Comparison of ENCODE assay signal across 7 cellular contexts in genomic region chr6:164439331-164439730, GRCh38.
"Had no signal": no experiment of that assay in that cellular context is flagged by ENCODE, and none has a peak within 500 bp of the region (broad histone marks: within the 10 kb centered on the region; RNA-seq: fewer than 3 reads in every experiment).

No MANE protein-coding gene starts in this region.

- DNase-seq: GF-D8 had no signal

- ATAC-seq: GM12878 had no signal

- FAIRE-seq: G401.6, GM12878, GM12891, GM12892, GM18507, GM19239 had no signal

- H3K4me3 ChIP-seq: GM12878 had no signal
